ENCODE assay signal across 14 cellular contexts in the genomic region with DNA sequence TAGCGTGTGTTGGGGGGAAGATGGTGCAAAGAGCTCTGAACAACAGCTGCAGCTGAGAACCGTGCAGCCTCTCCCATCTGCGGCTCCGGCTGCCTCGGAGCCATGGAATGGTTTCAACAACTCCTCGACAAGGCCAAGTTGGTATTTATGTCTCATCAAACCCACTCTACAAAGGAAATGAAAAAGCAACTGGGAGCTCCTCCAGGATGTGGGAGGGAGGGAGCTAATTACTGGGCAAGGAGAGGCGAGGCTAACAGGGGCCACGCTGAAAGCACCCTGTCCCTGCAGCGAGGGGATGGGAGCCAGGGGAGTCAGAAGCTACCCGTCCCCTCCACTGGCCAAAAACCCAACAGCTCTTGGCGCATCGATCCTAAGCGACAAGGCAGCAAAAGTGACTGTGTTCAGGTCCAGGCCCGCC.
DNase-seq lines count a peak whose midpoint lies in the region; ATAC-seq and TF ChIP-seq lines count a peak whose summit lies in the region.
"Had no signal": no experiment of that assay in that cellular context is flagged by ENCODE, and none has a peak within 500 bp of the region (broad histone marks: within the 10 kb centered on the region; RNA-seq: fewer than 3 reads in every experiment).

No MANE protein-coding gene starts in this region.

- H3K9me3 ChIP-seq in AG04450 (ENCODE audit: control insufficient read depth, insufficient read depth, low read length) (no peaks in the 10 kb centered on the region; the same call in 1 of the 2 replicates), mucosa of rectum (ENCODE audit: control insufficient read depth in 2 of 2, low read length in 2 of 2) (no peaks in the 10 kb centered on the region)
- H3K9me3 ChIP-seq: BLaER1 treated with 17β-estradiol and CSF1 and Interleukin-3, amounts not matched to agents 10 nM and 100 nM had no signal

- no peak overlapping the region for H3K9ac ChIP-seq in mucosa of rectum (ENCODE audit: low read depth in 1 of 2, low read length in 2 of 2)

- ATAC-seq in GM19395 (IDR thresholded peaks at IDR 0.05; ENCODE audit: unreplicated experiment) (no peak), HG03039 (IDR thresholded peaks at IDR 0.05; ENCODE audit: unreplicated experiment) (no peak)
- ATAC-seq: HCT116; naive thymus-derived CD8-positive, alpha-beta T cell had no signal

- peak; percentile 49 for DNase-seq in AG04450 (ENCODE audit: low read depth, low spot score)
- peak; percentile 80 for DNase-seq in LHCN-M2 (ENCODE audit: low read depth)
- peak in 9 of 10 donors; percentile 36 to 79 (median 72) for DNase-seq in dorsolateral prefrontal cortex
- no peak for DNase-seq in NCI-H2107 (lab: John Stamatoyannopoulos, UW)
- no peak for DNase-seq in RPMI8226
- DNase-seq: activated CD8-positive, alpha-beta memory T cell treated with anti-CD3 and anti-CD28 coated beads, Interleukin-2, amount 50 U/mL, for 48 hours; naive thymus-derived CD8-positive, alpha-beta T cell; stimulated activated CD4-positive, alpha-beta T cell treated with anti-CD3 and anti-CD28 coated beads, Interleukin-1b, Interleukin-23, amount 100 ng/mL, for 48 hours had no signal

- H3K27ac ChIP-seq in AG04450 (ENCODE audit: low read depth, low read length) (peak overlapping the region; percentile 83), dorsolateral prefrontal cortex (peak overlapping the region in 41 of 59 donors; percentile 1 to 84 (median 57)), mucosa of rectum (ENCODE audit: low read depth in 2 of 2, low read length in 2 of 2) (peak overlapping the region; percentile 24 to 61)
- H3K27ac ChIP-seq: BLaER1 treated with 17β-estradiol and CSF1 and Interleukin-3, amounts not matched to agents 10 nM and 100 nM; cardiac muscle cell had no signal

- TF ChIP-seq CTCF in AG04450 (IDR thresholded peaks at IDR 0.05; ENCODE audit: low read depth, low read length) (no peak), dorsolateral prefrontal cortex (IDR thresholded peaks at IDR 0.05 in 54 of 56, conservative IDR thresholded peaks at IDR 0.05 in 2 of 56; ENCODE audit: low read depth in 1 of 56, partially characterized antibody in 56 of 56) (no peak)

- H3K4me1 ChIP-seq in mucosa of rectum (ENCODE audit: control insufficient read depth in 2 of 2, insufficient read depth in 2 of 2, low read length in 2 of 2), result peaks cover 8 to 15% of the 10 kb centered on the region in 2 donors

- POLR2A ChIA-PET in AG04450 (lab: Yijun Ruan, JAX), result interaction anchor here (0.5 kb wide), 1 partner anchor 94 kb away, joined by 5 read pairs; the partner anchor contains the start of gene ICMT

- H3K27me3 ChIP-seq in AG04450 (ENCODE audit: control insufficient read depth, insufficient read depth, low read length) (no peaks in the 10 kb centered on the region), dorsolateral prefrontal cortex (no peaks in the 10 kb centered on the region), mucosa of rectum (ENCODE audit: control insufficient read depth in 2 of 2, insufficient read depth in 2 of 2, low read length in 2 of 2) (no peaks in the 10 kb centered on the region)
- H3K27me3 ChIP-seq: BLaER1 treated with 17β-estradiol and CSF1 and Interleukin-3, amounts not matched to agents 10 nM and 100 nM; cardiac muscle cell had no signal

- CTCF ChIA-PET in AG04450 (lab: Charles Lee), result interaction anchor here (1.3 to 18.6 kb wide), 3 partner anchors 13 to 83 kb away, joined by 6 to 266 read pairs (median 14); no protein-coding TSS in a partner anchor

- intact Hi-C loops in dorsolateral prefrontal cortex (cut with DNase I), result loop anchor here in 1 of 2 donors (2.0 kb wide), 1 partner anchor 44 kb away; no protein-coding TSS in a partner anchor

- H3K4me3 ChIP-seq in AG04450 (ENCODE audit: low read depth, low read length), result no peak overlapping the region
- H3K4me3 ChIP-seq in dorsolateral prefrontal cortex, result no peak overlapping the region
- H3K4me3 ChIP-seq in mucosa of rectum (ENCODE audit: low read length in 2 of 2), result no peak overlapping the region
- H3K4me3 ChIP-seq: BLaER1 treated with 17β-estradiol and CSF1 and Interleukin-3, amounts not matched to agents 10 nM and 100 nM; cardiac muscle cell had no signal

- H3K36me3 ChIP-seq in mucosa of rectum (ENCODE audit: control insufficient read depth in 2 of 2, insufficient read depth in 2 of 2, low read length in 2 of 2), result peaks cover 7 to 12% of the 10 kb centered on the region in 2 donors
- H3K36me3 ChIP-seq: cardiac muscle cell had no signal

Comparison
In these comparisons a context has a peak if more than half of its experiments do, and no peak if none do; other contexts are left out.
1. DNase-seq: peak in AG04450 (single experiment), LHCN-M2 (single experiment) and dorsolateral prefrontal cortex (9 of 10); none in NCI-H2107 (single experiment) and RPMI8226 (single experiment).
2. Peak in every context shown above with its lines, with median percentiles within 50 percentile points of each other: H3K27ac ChIP-seq.